ENCODE assay signal across 15 cellular contexts in the genomic region with DNA sequence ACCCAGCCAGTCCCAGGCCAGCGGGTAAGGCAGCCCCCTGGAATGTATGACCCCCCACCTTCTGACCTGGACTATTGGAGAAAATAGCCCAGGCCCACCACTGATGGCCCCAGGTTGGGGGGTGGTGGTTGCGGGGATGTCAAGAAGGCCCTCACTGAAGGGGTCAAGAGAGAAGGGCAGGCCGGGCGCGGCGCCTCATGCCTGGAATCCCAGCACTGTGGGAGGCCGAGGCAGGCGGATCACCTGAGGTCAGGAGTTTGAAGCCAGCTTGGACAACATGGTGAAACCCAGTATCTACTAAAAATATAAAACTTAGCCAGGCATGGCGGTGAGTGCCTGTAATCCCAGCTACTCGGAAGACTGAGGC. TPM values are rescaled to one million over a fixed set of nuclear protein-coding genes. Genes with fewer than 3 reads are reported as not detected.
"Had no signal": no experiment of that assay in that cellular context is flagged by ENCODE, and none has a peak within 500 bp of the region (broad histone marks: within the 10 kb centered on the region; RNA-seq: fewer than 3 reads in every experiment).

No MANE protein-coding gene starts in this region.

- H3K36me3 Mint-ChIP-seq: naive thymus-derived CD4-positive, alpha-beta T cell had no signal

- H3K9me3 Mint-ChIP-seq: activated T-helper 1 cell treated with anti-CD3 and anti-CD28 coated beads, Interleukin-12 subunit alpha, Interleukin-12 subunit beta, Interleukin-2, Interleukin-4 antibody, amounts not matched to agents 30 ng/mL and 10 ng/mL and 1 ng/mL, durations not matched to agents 14 hours and 24 hours and 36 hours had no signal

- H3K27ac ChIP-seq: body of pancreas, neutrophil had no signal

- H3K27me3 ChIP-seq: right atrium auricular region had no signal

- H3K4me3 ChIP-seq: body of pancreas had no signal

- H3K9me3 ChIP-seq: body of pancreas, neutrophil, right atrium auricular region had no signal

- H3K36me3 ChIP-seq: neutrophil, right atrium auricular region, tibial nerve had no signal

- H3K27ac Mint-ChIP-seq: activated T-helper 1 cell treated with anti-CD3 and anti-CD28 coated beads, Interleukin-12 subunit alpha, Interleukin-12 subunit beta, Interleukin-2, Interleukin-4 antibody, amounts not matched to agents 30 ng/mL and 10 ng/mL and 1 ng/mL, durations not matched to agents 14 hours and 24 hours and 36 hours; naive thymus-derived CD4-positive, alpha-beta T cell had no signal

- DNase-seq: posterior cingulate gyrus had no signal

- H3K4me3 Mint-ChIP-seq: activated T-helper 1 cell treated with anti-CD3 and anti-CD28 coated beads, Interleukin-12 subunit alpha, Interleukin-12 subunit beta, Interleukin-2, Interleukin-4 antibody, amounts not matched to agents 30 ng/mL and 10 ng/mL and 1 ng/mL, durations not matched to agents 14 hours and 24 hours and 36 hours had no signal

RNA-seq across cellular contexts. Expression of gene ADAMTSL5, which starts 1.5 kb away (rescaled TPM):
- total RNA-seq: dermis microvascular lymphatic vessel endothelial cell, lung microvascular endothelial cell had no signal

RNA-seq across cellular contexts. Expression of gene PLK5, which starts 9.6 kb away (rescaled TPM):
- total RNA-seq: activated T-helper 1 cell treated with anti-CD3 and anti-CD28 coated beads, Interleukin-12 subunit alpha, Interleukin-12 subunit beta, Interleukin-2, Interleukin-4 antibody, amounts not matched to agents 30 ng/mL and 10 ng/mL and 1 ng/mL, durations not matched to agents 14 hours and 24 hours and 36 hours; body of pancreas; dermis microvascular lymphatic vessel endothelial cell; esophagus mucosa; left colon; lung microvascular endothelial cell; mononuclear cell; naive thymus-derived CD4-positive, alpha-beta T cell; right atrium auricular region; SK-MEL-5; smooth muscle cell; subcutaneous adipose tissue had no signal
- polyA plus RNA-seq: naive thymus-derived CD4-positive, alpha-beta T cell; smooth muscle cell had no signal
